ENCODE assay signal across 21 cellular contexts in genomic region chr6:40472354-40472753, GRCh38.
DNase-seq lines count a peak whose midpoint lies in the region; ATAC-seq lines count a peak whose summit lies in the region.
"Had no signal": no experiment of that assay in that cellular context is flagged by ENCODE, and none has a peak within 500 bp of the region (broad histone marks: within the 10 kb centered on the region; RNA-seq: fewer than 3 reads in every experiment).

No MANE protein-coding gene starts in this region.

- peak; percentile 36 to 69 for DNase-seq in NCI-H2081 (lab: John Stamatoyannopoulos, UW)
- DNase-seq in NCI-H2081 treated with DMSO at 0.1 percent for 48 hours (lab: John Stamatoyannopoulos, UW): no peak
- peak; percentile 49 to 89 (median 69) for DNase-seq in NCI-H1417 (lab: John Stamatoyannopoulos, UW)
- DNase-seq in NCI-H524 treated with DMSO at 0.1 percent for 48 hours (lab: John Stamatoyannopoulos, UW): peak; percentile 74
- peak; percentile 15 for DNase-seq in cerebellum (ENCODE audit: low spot score)
- no peak for DNase-seq in T1000 (lab: John Stamatoyannopoulos, UW)
- DNase-seq in left cardiac atrium: no peak
- DNase-seq: activated B cell treated with CpG ODN at 0.5 μM for 24 hours; activated CD4-positive, alpha-beta T cell treated with anti-CD3 and anti-CD28 coated beads, Interleukin-2, amount 50 U/mL, for 4 hours; activated naive CD4-positive, alpha-beta T cell treated with anti-CD3 and anti-CD28 coated beads, Interleukin-2, amount 10 ng/mL, durations not matched to agents 7 days and 5 days; CD4-positive, CD25-positive, alpha-beta regulatory T cell; dermis blood vessel endothelial cell; DMS53; HCEC 1CT; mucosa of descending colon; NCI-H1436 treated with DMSO at 0.1 percent for 48 hours; ovary; retina; T-helper 9 cell had no signal

- intact Hi-C loops in left cardiac atrium (cut with DNase I): no loop called here

- ATAC-seq in left cardiac atrium (no peak), GM19328 (IDR thresholded peaks at IDR 0.05; ENCODE audit: unreplicated experiment) (no peak)
- ATAC-seq: mucosa of descending colon; stimulated activated effector memory CD8-positive, alpha-beta T cell treated with anti-CD3 and anti-CD28 coated beads, Interleukin-12 subunit alpha, Interleukin-12 subunit beta, amount 100 ng/mL, for 72 hours had no signal

Comparison
In these comparisons a context has a peak if more than half of its experiments do, and no peak if none do; other contexts are left out.
1. DNase-seq: peak in NCI-H2081 (2 of 2), NCI-H1417 (3 of 3), NCI-H524 treated with DMSO at 0.1 percent for 48 hours (single experiment) and cerebellum (single experiment); none in NCI-H2081 treated with DMSO at 0.1 percent for 48 hours (single experiment), T1000 (single experiment) and left cardiac atrium (single experiment).